12 cellular contexts compared by ENCODE assay signal in the genomic region with DNA sequence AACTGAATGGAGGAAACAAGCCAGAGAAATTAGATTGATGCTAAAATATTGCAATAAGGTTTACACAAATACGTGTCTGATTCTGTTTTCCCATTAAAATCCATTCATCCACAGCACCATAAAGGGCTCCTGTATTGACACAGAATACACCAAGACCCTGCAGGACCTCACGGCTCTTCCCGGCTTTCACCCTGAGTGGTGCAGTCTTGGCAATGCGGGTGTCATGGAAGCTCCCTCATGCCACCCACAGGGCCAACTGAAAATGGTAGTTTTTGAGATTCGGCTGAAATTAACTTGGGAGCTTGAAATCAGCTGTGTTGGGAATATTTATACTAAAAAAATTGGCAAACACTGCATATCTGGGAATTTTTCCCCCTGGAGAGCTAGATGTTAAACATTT. TPM values are rescaled to one million over a fixed set of nuclear protein-coding genes. Genes with fewer than 3 reads are reported as not detected.
A peak's percentile ranks its signal among the peaks of the same experiment; 100 is the strongest.
DNase-seq lines count a peak whose midpoint lies in the region; ATAC-seq, FAIRE-seq and TF ChIP-seq lines count a peak whose summit lies in the region.
"Had no signal": no experiment of that assay in that cellular context is flagged by ENCODE, and none has a peak within 500 bp of the region (broad histone marks: within the 10 kb centered on the region; RNA-seq: fewer than 3 reads in every experiment).

No MANE protein-coding gene starts in this region.

- H3K36me3 ChIP-seq in K562 (ENCODE audit: control insufficient read depth, insufficient read depth, low read length), result no peaks in the 10 kb centered on the region

- intact Hi-C loops in activated naive CD4-positive, alpha-beta T cell treated with anti-CD3 and anti-CD28 coated beads for 36 hours (cut with micrococcal nuclease), result loop anchor here (1.0 kb wide), 2 partner anchors 106 to 237 kb away; no protein-coding TSS in a partner anchor
- intact Hi-C loops in K562 (cut with micrococcal nuclease) (no loop called here), posterior vena cava (cut with DNase I) (no loop called here)

- no peak for FAIRE-seq in K562 (lab: Jason Lieb, UNC)
- FAIRE-seq: kidney had no signal

- H3K27me3 Mint-ChIP-seq in activated naive CD4-positive, alpha-beta T cell treated with anti-CD3 and anti-CD28 coated beads for 36 hours (ENCODE audit: low read depth), result no peaks in the 10 kb centered on the region

- peaks cover 0 to 41% of the 10 kb centered on the region in 2 experiments; a peak in 2 of 5 replicates for H3K4me1 ChIP-seq in K562 (replicated peaks in 1 of 2; ENCODE audit: control insufficient read depth in 2 of 2, insufficient read depth in 2 of 2, low read length in 2 of 2)

- CTCF ChIA-PET in activated naive CD4-positive, alpha-beta T cell treated with anti-CD3 and anti-CD28 coated beads for 36 hours (lab: Charles Lee), result interaction anchor here (0.7 to 1.4 kb wide), 5 partner anchors 12 to 237 kb away, joined by 3 to 5 read pairs (median 4); no protein-coding TSS in a partner anchor
- CTCF ChIA-PET in K562 (lab: Yijun Ruan, JAX; ENCODE audit: low intra/inter-chr PET ratio), result no interaction called here

- peak; percentile 60 for DNase-seq in activated naive CD4-positive, alpha-beta T cell treated with anti-CD3 and anti-CD28 coated beads for 36 hours
- no peak for DNase-seq in activated naive CD4-positive, alpha-beta T cell treated with anti-CD3 and anti-CD28 coated beads, Interleukin-2, amount 50 U/mL, for 16 hours
- DNase-seq in NCI-H1694 (lab: John Stamatoyannopoulos, UW), result peak; percentile 51
- DNase-seq in K562 (ENCODE audit: extremely low read depth in 1 of 4, low spot score in 3 of 4), result peak in 1 of 4 experiments; percentile 26
- DNase-seq in posterior vena cava (ENCODE audit: low spot score), result peak; percentile 34
- no peak for DNase-seq in effector CD8-positive, alpha-beta T cell (lab: John Stamatoyannopoulos, UW)
- DNase-seq: activated CD4-positive, alpha-beta T cell treated with anti-CD3 and anti-CD28 coated beads for 4 hours; kidney; NCI-H510A had no signal

- H3K9me3 ChIP-seq in K562 (replicated peaks; ENCODE audit: control insufficient read depth, insufficient read depth, low read depth, low read length), result no peaks in the 10 kb centered on the region

- no peak overlapping the region for H3K27ac ChIP-seq in K562 (ENCODE audit: extremely low read depth, low read depth, low read length)
- H3K27ac ChIP-seq: coronary artery had no signal

- no peak overlapping the region for H3K27ac Mint-ChIP-seq in activated naive CD4-positive, alpha-beta T cell treated with anti-CD3 and anti-CD28 coated beads for 36 hours

- no peaks in the 10 kb centered on the region for H4K20me1 ChIP-seq in K562 (replicated peaks; ENCODE audit: control insufficient read depth, insufficient read depth, low read length)

- H2AFZ ChIP-seq in K562 (ENCODE audit: low read depth, low read length), result no peak overlapping the region

- H3K27me3 ChIP-seq in K562 (ENCODE audit: control insufficient read depth in 2 of 2, insufficient read depth in 2 of 2, low read length in 2 of 2), result peaks cover 6 to 68% of the 10 kb centered on the region in 2 experiments; a peak in 3 of 5 replicates

- POLR2A ChIA-PET in K562 (lab: Yijun Ruan, JAX), result interaction anchor here (0.6 kb wide), 1 partner anchor 277 kb away, joined by 3 read pairs; no protein-coding TSS in a partner anchor

- H3K79me2 ChIP-seq in K562 (ENCODE audit: control insufficient read depth, insufficient read depth, low read length), result no peaks in the 10 kb centered on the region

- TF ChIP-seq RAD21 in K562 (CRISPR knock-in tag; conservative IDR thresholded peaks at IDR 0.05 in 1 of 2, IDR thresholded peaks at IDR 0.05 in 1 of 2), result peak; percentile 14 to 34; a peak in 1 of 4 replicates

- no peak for TF ChIP-seq EP300 in K562 (IDR thresholded peaks at IDR 0.05; ENCODE audit: low read length)

- no peak for TF ChIP-seq POLR2A in K562 (conservative IDR thresholded peaks at IDR 0.05)

- in situ Hi-C loops in K562 (cut with MboI), result no loop called here

- H3K36me3 Mint-ChIP-seq in activated naive CD4-positive, alpha-beta T cell treated with anti-CD3 and anti-CD28 coated beads for 36 hours (ENCODE audit: low read depth), result no peaks in the 10 kb centered on the region

- no peaks in the 10 kb centered on the region for H3K9me3 Mint-ChIP-seq in activated naive CD4-positive, alpha-beta T cell treated with anti-CD3 and anti-CD28 coated beads for 36 hours

- TF ChIP-seq CTCF in K562 (IDR thresholded peaks at IDR 0.05 in 2 of 3, conservative IDR thresholded peaks at IDR 0.05 in 1 of 3; ENCODE audit: insufficient read depth in 2 of 3, low read depth in 1 of 3, low read length in 3 of 3), result peak in 2 of 3 experiments; percentile 32 to 43; a peak in 3 of 6 replicates

- H3K4me3 ChIP-seq in K562, result no peak overlapping the region
- H3K4me3 ChIP-seq: coronary artery had no signal

- ATAC-seq in K562, result no peak
- ATAC-seq in GM21723 (IDR thresholded peaks at IDR 0.05; ENCODE audit: unreplicated experiment), result no peak
- no peak for ATAC-seq in HG03039 (IDR thresholded peaks at IDR 0.05; ENCODE audit: unreplicated experiment)

- no peak overlapping the region for H3K4me3 Mint-ChIP-seq in activated naive CD4-positive, alpha-beta T cell treated with anti-CD3 and anti-CD28 coated beads for 36 hours

- H3K9ac ChIP-seq in K562 (ENCODE audit: insufficient read depth in 1 of 2, low read depth in 2 of 2, low read length in 2 of 2), result no peak overlapping the region

- BruUV-seq in K562 (replicated peaks; lab: Mats Ljungman, UMichigan), result no TSS peak

- no peaks in the 10 kb centered on the region for H3K9me1 ChIP-seq in K562 (ENCODE audit: control insufficient read depth, insufficient read depth, low read length)

- no peak overlapping the region for H3K4me2 ChIP-seq in K562 (ENCODE audit: insufficient read depth, low read length)

- H3K4me1 Mint-ChIP-seq in activated naive CD4-positive, alpha-beta T cell treated with anti-CD3 and anti-CD28 coated beads for 36 hours (ENCODE audit: low read depth), result no peaks in the 10 kb centered on the region

- WGBS in K562 (ENCODE audit: insufficient coverage, low coverage, missing lambda C conversion rate), result 2% methylated on average over 5 of the region's 5 CpGs

TF ChIP-seq in K562, 482 proteins besides CTCF, POLR2A, EP300 and RAD21:
- TF ChIP-seq, protein P1, sequence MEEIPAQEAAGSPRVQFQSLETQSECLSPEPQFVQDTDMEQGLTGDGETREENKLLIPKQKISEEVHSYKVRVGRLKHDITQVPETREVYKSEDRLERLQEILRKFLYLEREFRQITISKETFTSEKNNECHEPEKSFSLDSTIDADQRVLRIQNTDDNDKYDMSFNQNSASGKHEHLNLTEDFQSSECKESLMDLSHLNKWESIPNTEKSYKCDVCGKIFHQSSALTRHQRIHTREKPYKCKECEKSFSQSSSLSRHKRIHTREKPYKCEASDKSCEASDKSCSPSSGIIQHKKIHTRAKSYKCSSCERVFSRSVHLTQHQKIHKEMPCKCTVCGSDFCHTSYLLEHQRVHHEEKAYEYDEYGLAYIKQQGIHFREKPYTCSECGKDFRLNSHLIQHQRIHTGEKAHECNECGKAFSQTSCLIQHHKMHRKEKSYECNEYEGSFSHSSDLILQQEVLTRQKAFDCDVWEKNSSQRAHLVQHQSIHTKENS (CRISPR knock-in tag; IDR thresholded peaks at IDR 0.05), result no peak
- peak; percentile 15 for TF ChIP-seq PRDM10 (IDR thresholded peaks at IDR 0.05; ENCODE audit: partially characterized antibody)
TF ChIP-seq in K562: peak in this region for 1.

RNA-seq across cellular contexts. Expression of gene EXOC3, which starts 17.3 kb away (rescaled TPM):
- total RNA-seq in activated naive CD4-positive, alpha-beta T cell treated with anti-CD3 and anti-CD28 coated beads for 36 hours, result 10 to 100 TPM; 41.6 to 41.7 TPM
- 103 and 177 TPM in 2 replicates for total RNA-seq in K562 (2011; cell fraction: chromatin; rRNA removed; ENCODE audit: low replicate concordance)
- 66.8 and 69.0 TPM in 2 replicates for total RNA-seq in K562 (2011; cell fraction: nucleolus; rRNA removed)
- 75.2 and 79.0 TPM in 2 replicates for total RNA-seq in K562 (2011; cell fraction: nucleoplasm; rRNA removed)
- total RNA-seq in K562 (2014; rRNA removed), result 22.4 and 27.5 TPM in 2 replicates
- 13.9 and 16.5 TPM in 2 replicates for total RNA-seq in K562 (2014; rRNA removed; fragmentation: Illumina TruSeq; extraction: Trizol)
- total RNA-seq in K562 (2015; rRNA removed; fragmentation: Illumina TruSeq; extraction: Trizol), result 22.4 and 22.9 TPM in 2 replicates
- 41.0 and 41.9 TPM in 2 replicates for total RNA-seq in K562 (2021)
- polyA plus RNA-seq in K562 (2011; rRNA removed), result 15.5 and 18.8 TPM in 2 replicates
- polyA plus RNA-seq in K562 (2011; cell fraction: cytosol; rRNA removed), result 12.0 and 15.7 TPM in 2 replicates
- polyA plus RNA-seq in K562 (2011; cell fraction: nucleus; rRNA removed), result 37.6 and 54.4 TPM in 2 replicates
- 34.5 and 78.0 TPM in 2 replicates for polyA plus RNA-seq in K562 (2012)
- 22.9 and 25.8 TPM in 2 replicates for polyA plus RNA-seq in K562 (2014; fragmentation: Illumina TruSeq; extraction: Trizol)
- polyA plus RNA-seq in K562 (2014; fragmentation: Nextera tagmentation; extraction: Ambion mirVana), result 1 to 10 TPM; 1.4 to 3.7 TPM
- polyA plus RNA-seq in K562 (2014; rRNA removed), result 25.6 and 26.4 TPM in 2 replicates
- 13.4 and 17.1 TPM in 2 replicates for polyA minus RNA-seq in K562 (2011; rRNA and poly(A)+ RNA removed)
- 14.6 and 14.7 TPM in 2 replicates for polyA minus RNA-seq in K562 (2011; cell fraction: cytosol; rRNA and poly(A)+ RNA removed)
- 18.3 and 25.2 TPM in 2 replicates for polyA minus RNA-seq in K562 (2011; cell fraction: nucleus; rRNA and poly(A)+ RNA removed)
- 10 to 100 TPM; 52.6 to 54.2 TPM for total RNA-seq in posterior vena cava

Comparison
In these comparisons a context has a peak if more than half of its experiments do, and no peak if none do; other contexts are left out.
1. DNase-seq: peak in activated naive CD4-positive, alpha-beta T cell treated with anti-CD3 and anti-CD28 coated beads for 36 hours (single experiment), NCI-H1694 (single experiment) and posterior vena cava (single experiment); none in activated naive CD4-positive, alpha-beta T cell treated with anti-CD3 and anti-CD28 coated beads, Interleukin-2, amount 50 U/mL, for 16 hours (single experiment) and effector CD8-positive, alpha-beta T cell (single experiment).